ENCODE assay signal across 8 cellular contexts in the genomic region with DNA sequence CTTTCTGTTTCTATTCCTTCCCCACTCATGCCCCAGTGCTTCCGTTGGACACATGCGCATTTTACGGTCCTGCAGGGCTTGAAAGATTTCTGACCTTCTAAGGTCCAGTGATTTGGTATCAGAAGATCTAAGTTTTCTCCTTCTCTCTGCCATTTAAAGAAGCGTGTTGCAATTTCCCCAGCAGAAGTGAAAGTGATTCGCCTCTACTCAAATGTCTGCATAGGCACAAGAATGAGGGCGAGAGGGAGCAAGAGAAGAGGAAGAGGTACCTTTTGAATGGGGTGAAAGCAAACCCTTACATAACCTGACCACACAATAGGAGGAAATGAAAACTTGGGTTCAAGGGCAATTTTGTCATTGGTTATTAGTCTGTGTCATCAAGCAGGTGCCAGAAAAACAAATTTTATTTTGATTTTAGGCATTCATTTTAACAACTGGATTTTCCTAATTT. TPM values are rescaled to one million over a fixed set of nuclear protein-coding genes. Genes with fewer than 3 reads are reported as not detected.
DNase-seq lines count a peak whose midpoint lies in the region; ATAC-seq, FAIRE-seq and TF ChIP-seq lines count a peak whose summit lies in the region.

No MANE protein-coding gene starts in this region.

- H3K9me3 ChIP-seq in HepG2 (ENCODE audit: low read length) (no peaks in the 10 kb centered on the region), HAP-1 (no peaks in the 10 kb centered on the region)

- TF ChIP-seq POLR2A in HepG2 (IDR thresholded peaks at IDR 0.05; ENCODE audit: insufficient read depth in 1 of 2, low read depth in 2 of 2, low read length in 2 of 2), result no peak

- H3K36me3 Mint-ChIP-seq in activated CD8-positive, alpha-beta T cell treated with anti-CD3 and anti-CD28 coated beads, Interleukin-2, amount 10 ng/mL, durations not matched to agents 7 days and 5 days (ENCODE audit: low read depth), result no peaks in the 10 kb centered on the region

- FAIRE-seq in HepG2 (lab: Jason Lieb, UNC), result no peak

- POLR2A ChIA-PET in activated CD8-positive, alpha-beta T cell treated with anti-CD3 and anti-CD28 coated beads, Interleukin-2, amount 10 ng/mL, durations not matched to agents 7 days and 5 days (lab: Charles Lee), result interaction anchor here (0.6 to 3.7 kb wide), 4 partner anchors 22 to 432 kb away, joined by 3 to 46 read pairs (median 5); partner anchors contain the start of gene NR3C1
- POLR2A ChIA-PET in HepG2 (lab: Yijun Ruan, JAX), result no interaction called here

- H3K27me3 ChIP-seq in HepG2 (ENCODE audit: control insufficient read depth in 1 of 2, insufficient read depth in 2 of 2, low read length in 2 of 2) (peaks cover 0 to 6% of the 10 kb centered on the region in 2 experiments; a peak in 3 of 5 replicates), HAP-1 (ENCODE audit: low read depth) (no peaks in the 10 kb centered on the region)

- BruUV-seq in HepG2 (replicated peaks; lab: Mats Ljungman, UMichigan), result no TSS peak

- peak; percentile 85 for ATAC-seq in GM19455 (IDR thresholded peaks at IDR 0.05; ENCODE audit: unreplicated experiment)
- ATAC-seq in HG03460 (IDR thresholded peaks at IDR 0.05; ENCODE audit: unreplicated experiment), result peak; percentile 83
- peak; percentile 77 for ATAC-seq in activated CD8-positive, alpha-beta T cell treated with anti-CD3 and anti-CD28 coated beads, Interleukin-2, amount 10 ng/mL, durations not matched to agents 7 days and 5 days
- no peak for ATAC-seq in HepG2

- intact Hi-C loops in HepG2 (cut with micrococcal nuclease; ENCODE audit: unreplicated experiment), result no loop called here

- no peaks in the 10 kb centered on the region for H3K36me3 ChIP-seq in HepG2 (replicated peaks in 1 of 2; ENCODE audit: control insufficient read depth in 1 of 2, insufficient read depth in 2 of 2, low read length in 2 of 2)
- no peaks in the 10 kb centered on the region for H3K36me3 ChIP-seq in HAP-1 (replicated peaks)

- CTCF ChIA-PET in activated CD8-positive, alpha-beta T cell treated with anti-CD3 and anti-CD28 coated beads, Interleukin-2, amount 10 ng/mL, durations not matched to agents 7 days and 5 days (lab: Charles Lee), result interaction anchor here (0.6 to 4.0 kb wide), 7 partner anchors 9 to 753 kb away, joined by 3 to 30 read pairs (median 8); partner anchors contain the start of gene NR3C1
- CTCF ChIA-PET in HepG2 (lab: Yijun Ruan, JAX; ENCODE audit: low intra/inter-chr PET ratio, low total read pairs), result no interaction called here

- TF ChIP-seq EP300 in HepG2 (IDR thresholded peaks at IDR 0.05; ENCODE audit: low read depth in 2 of 2, low read length in 2 of 2) (no peak), HepG2 (CRISPR knock-in tag; IDR thresholded peaks at IDR 0.05; ENCODE audit: borderline replicate concordance) (no peak)

- DNase-seq in Daoy (ENCODE audit: low read depth) (peak; percentile 17), HepG2 (ENCODE audit: low spot score) (no peak), NCI-H82 treated with DMSO at 0.1 percent for 48 hours (lab: John Stamatoyannopoulos, UW; ENCODE audit: unreplicated experiment) (no peak), HAP-1 (ENCODE audit: low spot score in 2 of 2) (no peak), T1000 (lab: John Stamatoyannopoulos, UW) (no peak)
- DNase-seq in activated CD8-positive, alpha-beta T cell treated with anti-CD3 and anti-CD28 coated beads, Interleukin-2, amount 10 ng/mL, durations not matched to agents 7 days and 5 days, result peak; percentile 56

- H2AFZ ChIP-seq in HepG2 (ENCODE audit: low read length), result peak overlapping the region; percentile 70

- H3K4me1 Mint-ChIP-seq in activated CD8-positive, alpha-beta T cell treated with anti-CD3 and anti-CD28 coated beads, Interleukin-2, amount 10 ng/mL, durations not matched to agents 7 days and 5 days (ENCODE audit: low read depth), result peaks cover 33% of the 10 kb centered on the region

- H3K9me3 Mint-ChIP-seq in activated CD8-positive, alpha-beta T cell treated with anti-CD3 and anti-CD28 coated beads, Interleukin-2, amount 10 ng/mL, durations not matched to agents 7 days and 5 days (ENCODE audit: insufficient read depth), result no peaks in the 10 kb centered on the region

- H3K4me3 ChIP-seq in HepG2 (replicated peaks in 1 of 3; ENCODE audit: insufficient read depth in 1 of 3, low read depth in 2 of 3, low read length in 3 of 3) (peak overlapping the region in 2 of 3 experiments; percentile 25 to 35; a peak in 3 of 6 replicates), HAP-1 (no peak overlapping the region)

- no peak for TF ChIP-seq CTCF in HepG2 (CRISPR knock-in tag; IDR thresholded peaks at IDR 0.05)

- H4K20me1 ChIP-seq in HepG2 (ENCODE audit: insufficient read depth, low read length), result no peaks in the 10 kb centered on the region

- H3K27ac ChIP-seq in HepG2 (ENCODE audit: extremely low read length, insufficient read depth, low read length), result no peak overlapping the region

- in situ Hi-C loops in HepG2 (cut with HindIII; ENCODE audit: extremely low pct_ligation_motif_present, low pct_unique_long_range_greater_than_20kb), result loop anchor here (25.0 kb wide), 1 partner anchor 377 kb away; the partner anchor contains the start of gene HMHB1
- in situ Hi-C loops in HAP-1 (cut with MboI; ENCODE audit: low sequenced_read_pairs), result no loop called here

- H3K27me3 Mint-ChIP-seq in activated CD8-positive, alpha-beta T cell treated with anti-CD3 and anti-CD28 coated beads, Interleukin-2, amount 10 ng/mL, durations not matched to agents 7 days and 5 days (ENCODE audit: low read depth), result no peaks in the 10 kb centered on the region

- no peaks in the 10 kb centered on the region for H3K79me2 ChIP-seq in HepG2 (ENCODE audit: insufficient read depth, low read length)

- H3K4me1 ChIP-seq in HepG2 (ENCODE audit: insufficient read depth, low read length) (peaks cover 32% of the 10 kb centered on the region), HAP-1 (no peaks in the 10 kb centered on the region)

- H3K9ac ChIP-seq in HepG2 (ENCODE audit: insufficient read depth, low read depth, low read length), result no peak overlapping the region

- no peak for TF ChIP-seq RAD21 in HepG2 (CRISPR knock-in tag; IDR thresholded peaks at IDR 0.05)

- 21% methylated on average over 6 of the region's 6 CpGs for WGBS in HepG2 (ENCODE audit: low lambda C conversion rate)

- H3K4me3 Mint-ChIP-seq in activated CD8-positive, alpha-beta T cell treated with anti-CD3 and anti-CD28 coated beads, Interleukin-2, amount 10 ng/mL, durations not matched to agents 7 days and 5 days, result peak overlapping the region; percentile 86

- peak overlapping the region; percentile 68 for H3K4me2 ChIP-seq in HepG2 (ENCODE audit: low read depth, low read length)

- H3K27ac Mint-ChIP-seq in activated CD8-positive, alpha-beta T cell treated with anti-CD3 and anti-CD28 coated beads, Interleukin-2, amount 10 ng/mL, durations not matched to agents 7 days and 5 days, result peak overlapping the region; percentile 94

TF ChIP-seq in HepG2, 621 proteins besides CTCF, POLR2A, EP300 and RAD21 (continues in another document):
- TF ChIP-seq FOXK1 (CRISPR knock-in tag; IDR thresholded peaks at IDR 0.05; ENCODE audit: borderline replicate concordance, low read depth) (no peak), IRX3 (CRISPR knock-in tag; IDR thresholded peaks at IDR 0.05; ENCODE audit: borderline replicate concordance, low read depth) (no peak), ZNF790 (CRISPR knock-in tag; IDR thresholded peaks at IDR 0.05; ENCODE audit: borderline replicate concordance) (no peak), ZNF24 (IDR thresholded peaks at IDR 0.05) (no peak), SNAI1 (CRISPR knock-in tag; IDR thresholded peaks at IDR 0.05; ENCODE audit: borderline replicate concordance) (no peak), ZFP1 (CRISPR knock-in tag; IDR thresholded peaks at IDR 0.05) (no peak)
- TF ChIP-seq, protein P1, sequence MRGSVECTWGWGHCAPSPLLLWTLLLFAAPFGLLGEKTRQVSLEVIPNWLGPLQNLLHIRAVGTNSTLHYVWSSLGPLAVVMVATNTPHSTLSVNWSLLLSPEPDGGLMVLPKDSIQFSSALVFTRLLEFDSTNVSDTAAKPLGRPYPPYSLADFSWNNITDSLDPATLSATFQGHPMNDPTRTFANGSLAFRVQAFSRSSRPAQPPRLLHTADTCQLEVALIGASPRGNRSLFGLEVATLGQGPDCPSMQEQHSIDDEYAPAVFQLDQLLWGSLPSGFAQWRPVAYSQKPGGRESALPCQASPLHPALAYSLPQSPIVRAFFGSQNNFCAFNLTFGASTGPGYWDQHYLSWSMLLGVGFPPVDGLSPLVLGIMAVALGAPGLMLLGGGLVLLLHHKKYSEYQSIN (CRISPR knock-in tag; IDR thresholded peaks at IDR 0.05; ENCODE audit: borderline replicate concordance), result no peak

RNA-seq across cellular contexts. Expression of gene NR3C1, which starts 31.7 kb away (rescaled TPM):
- total RNA-seq in Daoy (2014; rRNA removed; shearing (Covaris generic)), result 74.7 and 75.7 TPM in 2 replicates
- total RNA-seq in activated CD8-positive, alpha-beta T cell treated with anti-CD3 and anti-CD28 coated beads, Interleukin-2, amount 10 ng/mL, durations not matched to agents 7 days and 5 days, result 10 to 100 TPM; 54.9 to 55.5 TPM
- total RNA-seq in HepG2 (2016; rRNA removed; fragmentation: Illumina TruSeq; extraction: Trizol), result 24.3 and 30.0 TPM in 2 replicates
- total RNA-seq in HepG2 (2016; cell fraction: cytosol; rRNA removed; fragmentation: Illumina TruSeq; extraction: Trizol; ENCODE audit: low read depth), result 34.6 and 40.8 TPM in 2 replicates
- total RNA-seq in HepG2 (2016; cell fraction: insoluble cytoplasmic fraction; rRNA removed; fragmentation: Illumina TruSeq; extraction: Trizol), result 27.6 and 29.7 TPM in 2 replicates
- total RNA-seq in HepG2 (2016; cell fraction: membrane; rRNA removed; fragmentation: Illumina TruSeq; extraction: Trizol), result 42.6 and 43.8 TPM in 2 replicates
- 41.0 and 41.5 TPM in 2 replicates for total RNA-seq in HepG2 (2016; cell fraction: nucleus; rRNA removed; fragmentation: Illumina TruSeq; extraction: Trizol)
- polyA plus RNA-seq in HepG2 (2011; rRNA removed), result 8.9 and 10.0 TPM in 2 replicates
- 4.5 and 7.8 TPM in 2 replicates for polyA plus RNA-seq in HepG2 (2011; cell fraction: cytosol; rRNA removed)
- 4.7 and 5.3 TPM in 2 replicates for polyA plus RNA-seq in HepG2 (2011; cell fraction: nucleus; rRNA removed)
- 17.8 and 19.1 TPM in 2 replicates for polyA plus RNA-seq in HepG2 (2012)
- 0.48 and 0.52 TPM in 2 replicates for polyA plus RNA-seq in HepG2 (2016; cell fraction: cytosol; fragmentation: Illumina TruSeq; extraction: Trizol; ENCODE audit: low read depth)
- polyA plus RNA-seq in HepG2 (2016; cell fraction: insoluble cytoplasmic fraction; fragmentation: Illumina TruSeq; extraction: Trizol; ENCODE audit: low read depth), result 14.7 and 15.8 TPM in 2 replicates
- polyA plus RNA-seq in HepG2 (2016; cell fraction: membrane; fragmentation: Illumina TruSeq; extraction: Trizol; ENCODE audit: low read depth), result 3.1 and 3.3 TPM in 2 replicates
- 11.1 and 11.7 TPM in 2 replicates for polyA plus RNA-seq in HepG2 (2016; cell fraction: nucleus; fragmentation: Illumina TruSeq; extraction: Trizol; ENCODE audit: insufficient read depth, low read depth)
- polyA minus RNA-seq in HepG2 (2011; rRNA and poly(A)+ RNA removed; ENCODE audit: low replicate concordance), result 13.6 and 58.6 TPM in 2 replicates
- polyA minus RNA-seq in HepG2 (2011; cell fraction: cytosol; rRNA and poly(A)+ RNA removed), result 18.9 and 21.2 TPM in 2 replicates
- 45.3 and 61.3 TPM in 2 replicates for polyA minus RNA-seq in HepG2 (2011; cell fraction: nucleus; rRNA and poly(A)+ RNA removed)

Comparison
In these comparisons a context has a peak if more than half of its experiments do, and no peak if none do; other contexts are left out.
1. DNase-seq: peak in Daoy (single experiment) and activated CD8-positive, alpha-beta T cell treated with anti-CD3 and anti-CD28 coated beads, Interleukin-2, amount 10 ng/mL, durations not matched to agents 7 days and 5 days (single experiment); none in HepG2 (single experiment), NCI-H82 treated with DMSO at 0.1 percent for 48 hours (single experiment), HAP-1 (0 of 2) and T1000 (single experiment).